ENCODE assay signal across 11 cellular contexts in genomic region chr6:44052419-44053011, GRCh38.
A peak's percentile ranks its signal among the peaks of the same experiment; 100 is the strongest.
DNase-seq lines count a peak whose midpoint lies in the region; ATAC-seq and TF ChIP-seq lines count a peak whose summit lies in the region.
"Had no signal": no experiment of that assay in that cellular context is flagged by ENCODE, and none has a peak within 500 bp of the region (broad histone marks: within the 10 kb centered on the region; RNA-seq: fewer than 3 reads in every experiment).

No MANE protein-coding gene starts in this region.

- CTCF ChIA-PET in activated CD4-positive, alpha-beta T cell treated with anti-CD3 and anti-CD28 coated beads, Interleukin-2, amount 10 ng/mL, durations not matched to agents 7 days and 5 days (lab: Charles Lee) = interaction anchor here (0.9 to 2.6 kb wide), 3 partner anchors 10 to 398 kb away, joined by 3 to 8 read pairs (median 4); no protein-coding TSS in a partner anchor

- H3K9ac ChIP-seq in H9 (ENCODE audit: extremely low read depth, insufficient read length, low read length) = no peak overlapping the region

- peak; percentile 24 to 33 for ATAC-seq in stimulated activated naive B cell treated with anti-CD40 and anti-IgM and Interleukin-4, amounts not matched to agents 10 μg/mL and 1 μg/mL and 100 μg/mL, for 72 hours (replicated peaks)
- no peak for ATAC-seq in GM19397 (IDR thresholded peaks at IDR 0.05; ENCODE audit: unreplicated experiment)

- no peak overlapping the region for H4K91ac ChIP-seq in H9 (ENCODE audit: insufficient read length, low read depth, low read length)

- H4K20me1 ChIP-seq in H9 (ENCODE audit: control insufficient read depth, insufficient read depth, insufficient read length) = no peaks in the 10 kb centered on the region

- peaks cover 3% of the 10 kb centered on the region; the same call in 1 of the 2 replicates for H3K27me3 Mint-ChIP-seq in H9 (ENCODE audit: low read depth)
- H3K27me3 Mint-ChIP-seq in stimulated activated naive B cell treated with anti-CD40 and anti-IgM and Interleukin-4, amounts not matched to agents 10 μg/mL and 1 μg/mL and 100 μg/mL, for 72 hours = peaks cover 12 to 33% of the 10 kb centered on the region in 2 donors
- H3K27me3 Mint-ChIP-seq in activated CD4-positive, alpha-beta T cell treated with anti-CD3 and anti-CD28 coated beads, Interleukin-2, amount 10 ng/mL, durations not matched to agents 7 days and 5 days = peaks cover 2% of the 10 kb centered on the region

- H3K9me3 Mint-ChIP-seq in H9 = no peaks in the 10 kb centered on the region
- H3K9me3 Mint-ChIP-seq in stimulated activated naive B cell treated with anti-CD40 and anti-IgM and Interleukin-4, amounts not matched to agents 10 μg/mL and 1 μg/mL and 100 μg/mL, for 72 hours = no peaks in the 10 kb centered on the region
- no peaks in the 10 kb centered on the region for H3K9me3 Mint-ChIP-seq in activated CD4-positive, alpha-beta T cell treated with anti-CD3 and anti-CD28 coated beads, Interleukin-2, amount 10 ng/mL, durations not matched to agents 7 days and 5 days

- H3K79me2 ChIP-seq in H9 (ENCODE audit: insufficient read depth, low read length) = no peaks in the 10 kb centered on the region

- H3K27ac ChIP-seq in H9 (ENCODE audit: insufficient read length, low read depth, low read length) = no peak overlapping the region
- H3K27ac ChIP-seq: WERI-Rb-1 had no signal

- H3K4me1 Mint-ChIP-seq in H9 = peaks cover 26 to 31% of the 10 kb centered on the region in 2 experiments
- H3K4me1 Mint-ChIP-seq in stimulated activated naive B cell treated with anti-CD40 and anti-IgM and Interleukin-4, amounts not matched to agents 10 μg/mL and 1 μg/mL and 100 μg/mL, for 72 hours = peaks cover 4 to 5% of the 10 kb centered on the region in 2 donors
- H3K4me1 Mint-ChIP-seq in activated CD4-positive, alpha-beta T cell treated with anti-CD3 and anti-CD28 coated beads, Interleukin-2, amount 10 ng/mL, durations not matched to agents 7 days and 5 days = peaks cover 18% of the 10 kb centered on the region

- no peak overlapping the region for H3K4me3 ChIP-seq in astrocyte of the spinal cord (ENCODE audit: low read depth, low read length)

- no peak for TF ChIP-seq CTCF in H9 (conservative IDR thresholded peaks at IDR 0.05)
- no peak for TF ChIP-seq CTCF in astrocyte of the spinal cord (IDR thresholded peaks at IDR 0.05; ENCODE audit: low read depth, low read length)

- no peak overlapping the region for H3T11ph ChIP-seq in H9 (ENCODE audit: low read length)

- no peak overlapping the region for H4K5ac ChIP-seq in H9 (ENCODE audit: insufficient read length, low read depth, low read length)

- H2BK5ac ChIP-seq in H9 (ENCODE audit: insufficient read length, low read length) = no peak overlapping the region

- H3K27me3 ChIP-seq in H9 (ENCODE audit: insufficient read depth, low read length) = no peaks in the 10 kb centered on the region

- H3K23ac ChIP-seq in H9 (ENCODE audit: insufficient read length, low read depth, low read length) = no peak overlapping the region

- in situ Hi-C loops in astrocyte of the spinal cord (cut with HindIII; ENCODE audit: low sequenced_read_pairs) = no loop called here

- H3K4me2 ChIP-seq in H9 (ENCODE audit: insufficient read depth, insufficient read length, low read length) = no peak overlapping the region

- peak; percentile 57 for DNase-seq in H9
- peak; percentile 75 for DNase-seq in astrocyte of the spinal cord (ENCODE audit: low read depth, low spot score)
- DNase-seq in hepatic stellate cell (ENCODE audit: low spot score) = peak; percentile 85
- no peak for DNase-seq in stimulated activated naive B cell treated with anti-CD40 and anti-IgM and Interleukin-4, amounts not matched to agents 10 μg/mL and 1 μg/mL and 100 μg/mL, for 72 hours
- DNase-seq in activated CD4-positive, alpha-beta T cell treated with anti-CD3 and anti-CD28 coated beads, Interleukin-2, amount 10 ng/mL, durations not matched to agents 7 days and 5 days = no peak
- no peak for DNase-seq in stimulated activated naive CD4-positive, alpha-beta T cell treated with Interleukin-2 at 50 U/mL for 16 hours (lab: John Stamatoyannopoulos, UW)
- no peak for DNase-seq in pons (ENCODE audit: low spot score)
- DNase-seq: cerebellar nuclear complex, NCI-H187, WERI-Rb-1 had no signal

- peaks cover 4% of the 10 kb centered on the region; the same call in 1 of the 2 replicates for H3K4me1 ChIP-seq in H9 (ENCODE audit: insufficient read depth, low read length)

- H3K4me3 Mint-ChIP-seq in H9 = peak overlapping the region in 1 of 2 experiments; percentile 62; a peak in 1 of 5 replicates
- no peak overlapping the region for H3K4me3 Mint-ChIP-seq in stimulated activated naive B cell treated with anti-CD40 and anti-IgM and Interleukin-4, amounts not matched to agents 10 μg/mL and 1 μg/mL and 100 μg/mL, for 72 hours
- no peak overlapping the region for H3K4me3 Mint-ChIP-seq in activated CD4-positive, alpha-beta T cell treated with anti-CD3 and anti-CD28 coated beads, Interleukin-2, amount 10 ng/mL, durations not matched to agents 7 days and 5 days

- POLR2A ChIA-PET in activated CD4-positive, alpha-beta T cell treated with anti-CD3 and anti-CD28 coated beads, Interleukin-2, amount 10 ng/mL, durations not matched to agents 7 days and 5 days (lab: Charles Lee) = no interaction called here

- H3K4ac ChIP-seq in H9 (ENCODE audit: low read depth, low read length) = no peak overlapping the region

- no peak overlapping the region for H2BK120ac ChIP-seq in H9 (ENCODE audit: low read depth, low read length, poor library complexity, severe bottlenecking)

- no peaks in the 10 kb centered on the region for H3K79me1 ChIP-seq in H9 (ENCODE audit: insufficient read depth, low read depth, low read length, poor library complexity, severe bottlenecking)

- H3K27ac Mint-ChIP-seq in H9 = no peak overlapping the region; a peak in 2 of 7 replicates
- H3K27ac Mint-ChIP-seq in stimulated activated naive B cell treated with anti-CD40 and anti-IgM and Interleukin-4, amounts not matched to agents 10 μg/mL and 1 μg/mL and 100 μg/mL, for 72 hours = no peak overlapping the region
- no peak overlapping the region for H3K27ac Mint-ChIP-seq in activated CD4-positive, alpha-beta T cell treated with anti-CD3 and anti-CD28 coated beads, Interleukin-2, amount 10 ng/mL, durations not matched to agents 7 days and 5 days

- no peak overlapping the region for H2AK5ac ChIP-seq in H9 (ENCODE audit: insufficient read length, low read length)

- H3K14ac ChIP-seq in H9 (ENCODE audit: insufficient read depth, low read length) = peak overlapping the region; percentile 14; the same call in 1 of the 2 replicates

- WGBS in H9 (ENCODE audit: extremely low coverage, insufficient read length, low lambda C conversion rate) = no CpG with 5 or more reads among the region's 4 CpGs

- H2BK20ac ChIP-seq in H9 (ENCODE audit: low read depth, low read length, poor library complexity, severe bottlenecking) = no peak overlapping the region

- no peak overlapping the region for H2BK15ac ChIP-seq in H9 (ENCODE audit: low read depth, low read length)

- H3K18ac ChIP-seq in H9 (ENCODE audit: insufficient read length, low read depth, low read length) = peak overlapping the region; percentile 32

- H4K8ac ChIP-seq in H9 (replicated peaks; ENCODE audit: insufficient read length, low read depth, low read length) = no peak overlapping the region

- H3K23me2 ChIP-seq in H9 (ENCODE audit: insufficient read length, low read depth, low read length, poor library complexity, severe bottlenecking) = no peaks in the 10 kb centered on the region

- H3K36me3 Mint-ChIP-seq in H9 (ENCODE audit: insufficient read depth in 1 of 3, low read depth in 3 of 3) = no peaks in the 10 kb centered on the region
- H3K36me3 Mint-ChIP-seq in stimulated activated naive B cell treated with anti-CD40 and anti-IgM and Interleukin-4, amounts not matched to agents 10 μg/mL and 1 μg/mL and 100 μg/mL, for 72 hours = no peaks in the 10 kb centered on the region
- H3K36me3 Mint-ChIP-seq in activated CD4-positive, alpha-beta T cell treated with anti-CD3 and anti-CD28 coated beads, Interleukin-2, amount 10 ng/mL, durations not matched to agents 7 days and 5 days (ENCODE audit: low read depth) = no peaks in the 10 kb centered on the region

- H2AFZ ChIP-seq in H9 (ENCODE audit: low read length) = no peak overlapping the region

- no peak overlapping the region for H2BK12ac ChIP-seq in H9 (ENCODE audit: insufficient read length, low read depth, low read length)

- no peak overlapping the region for H3K56ac ChIP-seq in H9 (ENCODE audit: insufficient read length, low read depth, low read length)

- H3K9me3 ChIP-seq in H9 (ENCODE audit: control insufficient read depth, low read depth, low read length) = no peaks in the 10 kb centered on the region

Comparison
In these comparisons a context has a peak if more than half of its experiments do, and no peak if none do; other contexts are left out.
1. DNase-seq: peak in H9 (single experiment), astrocyte of the spinal cord (single experiment) and hepatic stellate cell (single experiment); none in stimulated activated naive B cell treated with anti-CD40 and anti-IgM and Interleukin-4, amounts not matched to agents 10 μg/mL and 1 μg/mL and 100 μg/mL, for 72 hours (single experiment), activated CD4-positive, alpha-beta T cell treated with anti-CD3 and anti-CD28 coated beads, Interleukin-2, amount 10 ng/mL, durations not matched to agents 7 days and 5 days (single experiment), stimulated activated naive CD4-positive, alpha-beta T cell treated with Interleukin-2 at 50 U/mL for 16 hours (single experiment) and pons (single experiment).